In genomic region chr9:97857603-97858392, GRCh38 we compare ENCODE assay signal across 17 cellular contexts. TPM values are rescaled to one million over a fixed set of nuclear protein-coding genes. Genes with fewer than 3 reads are reported as not detected.
DNase-seq lines count a peak whose midpoint lies in the region; TF ChIP-seq lines count a peak whose summit lies in the region.
"Had no signal": no experiment of that assay in that cellular context is flagged by ENCODE, and none has a peak within 500 bp of the region (broad histone marks: within the 10 kb centered on the region; RNA-seq: fewer than 3 reads in every experiment).

No MANE protein-coding gene starts in this region.

- 2% methylated on average over 54 of the region's 54 CpGs for WGBS in HUES64
- 1 to 2% methylated on average over 21 to 54 of the region's 54 CpGs for WGBS in endodermal cell (ENCODE audit: insufficient coverage in 1 of 2, insufficient read length in 1 of 2), 2 experiments
- 28 to 32% methylated on average over 54 of the region's 54 CpGs for WGBS in lower leg skin, 2 donors

- intact Hi-C loops in lower leg skin (cut with DNase I; ENCODE audit: low total_unique reads): no loop called here

- H3K9ac ChIP-seq in HUES64 (ENCODE audit: low read depth, low read length) (no peak overlapping the region), endodermal cell (ENCODE audit: extremely low read depth, low read length, poor library complexity, severe bottlenecking) (no peak overlapping the region), neural progenitor cell (no peak overlapping the region)

- H3K36me3 ChIP-seq in HUES64 (ENCODE audit: insufficient read depth, low read length): no peaks in the 10 kb centered on the region
- H3K36me3 ChIP-seq in endodermal cell (ENCODE audit: control insufficient read depth, insufficient read depth, low read length): no peaks in the 10 kb centered on the region
- H3K36me3 ChIP-seq in neural progenitor cell: no peaks in the 10 kb centered on the region
- no peaks in the 10 kb centered on the region for H3K36me3 ChIP-seq in BE2C
- H3K36me3 ChIP-seq: adrenal gland, tibial nerve had no signal

- DNase-seq in activated T-cell treated with anti-CD3 and anti-CD28 coated beads, Interleukin-2, amount 50 U/mL, for 24 hours: no peak
- no peak for DNase-seq in activated T-cell treated with anti-CD3 and anti-CD28 coated beads, Interleukin-2, amount 50 U/mL, for 48 hours
- DNase-seq in endodermal cell: peak; percentile 75
- DNase-seq in neural progenitor cell (ENCODE audit: low spot score): peak; percentile 64
- no peak for DNase-seq in lower leg skin (ENCODE audit: low spot score in 2 of 2)
- DNase-seq in BE2C: no peak
- DNase-seq in DMS114 treated with DMSO at 0.1 percent for 48 hours (lab: John Stamatoyannopoulos, UW; ENCODE audit: unreplicated experiment): no peak
- DNase-seq: activated B cell treated with CpG ODN at 0.5 μM for 24 hours; adrenal gland; COR-L47; NCI-H2029; NCI-H526; stimulated activated CD4-positive, alpha-beta T cell treated with anti-CD3 and anti-CD28 coated beads, Interleukin-1b, Interleukin-23, amount 100 ng/mL, for 48 hours had no signal

- peaks cover 99% of the 10 kb centered on the region for H3K27me3 ChIP-seq in HUES64 (ENCODE audit: insufficient read depth, low read length)
- H3K27me3 ChIP-seq in endodermal cell (ENCODE audit: control insufficient read depth, insufficient read depth, low read length, poor library complexity, severe bottlenecking): peaks cover 100% of the 10 kb centered on the region
- peaks cover 100% of the 10 kb centered on the region for H3K27me3 ChIP-seq in neural progenitor cell
- H3K27me3 ChIP-seq in BE2C: peaks cover 93% of the 10 kb centered on the region

- peaks cover 17% of the 10 kb centered on the region for H3F3A ChIP-seq in neural progenitor cell (ENCODE audit: low read depth)

- no peak overlapping the region for H3K27ac Mint-ChIP-seq in activated T-cell treated with anti-CD3 and anti-CD28 coated beads, Interleukin-2, amount 50 U/mL, for 24 hours
- no peak overlapping the region for H3K27ac Mint-ChIP-seq in endodermal cell
- no peak overlapping the region for H3K27ac Mint-ChIP-seq in neural progenitor cell
- H3K27ac Mint-ChIP-seq: activated B cell treated with CpG ODN at 0.5 μM for 24 hours had no signal

- H3K4me1 ChIP-seq in HUES64 (ENCODE audit: insufficient read depth, low read length) (peaks cover 22% of the 10 kb centered on the region), endodermal cell (ENCODE audit: control insufficient read depth, insufficient read depth, low read length) (peaks cover 17% of the 10 kb centered on the region), neural progenitor cell (peaks cover 17% of the 10 kb centered on the region), BE2C (no peaks in the 10 kb centered on the region)

- peak overlapping the region; percentile 8 for H3K4me3 Mint-ChIP-seq in activated T-cell treated with anti-CD3 and anti-CD28 coated beads, Interleukin-2, amount 50 U/mL, for 24 hours
- H3K4me3 Mint-ChIP-seq in endodermal cell: peak overlapping the region; percentile 43
- H3K4me3 Mint-ChIP-seq in neural progenitor cell: peak overlapping the region; percentile 52
- H3K4me3 Mint-ChIP-seq: activated B cell treated with CpG ODN at 0.5 μM for 24 hours had no signal

- peaks cover 87% of the 10 kb centered on the region for H3K27me3 Mint-ChIP-seq in activated T-cell treated with anti-CD3 and anti-CD28 coated beads, Interleukin-2, amount 50 U/mL, for 24 hours
- H3K27me3 Mint-ChIP-seq in endodermal cell (ENCODE audit: insufficient read depth) (peaks cover 93% of the 10 kb centered on the region), neural progenitor cell (ENCODE audit: insufficient read depth, low read depth) (peaks cover 85% of the 10 kb centered on the region)

- peaks cover 15% of the 10 kb centered on the region for H3K4me1 Mint-ChIP-seq in activated T-cell treated with anti-CD3 and anti-CD28 coated beads, Interleukin-2, amount 50 U/mL, for 24 hours (ENCODE audit: low read depth)
- H3K4me1 Mint-ChIP-seq in endodermal cell (peaks cover 10% of the 10 kb centered on the region), neural progenitor cell (peaks cover 8% of the 10 kb centered on the region)

- H2AFZ ChIP-seq in neural progenitor cell (replicated peaks): no peak overlapping the region

- H3K79me2 ChIP-seq in neural progenitor cell (ENCODE audit: low read depth): no peaks in the 10 kb centered on the region

- H4K20me1 ChIP-seq in neural progenitor cell (ENCODE audit: low read depth): peaks cover 64% of the 10 kb centered on the region

- no peaks in the 10 kb centered on the region for H3K9me3 Mint-ChIP-seq in activated T-cell treated with anti-CD3 and anti-CD28 coated beads, Interleukin-2, amount 50 U/mL, for 24 hours
- H3K9me3 Mint-ChIP-seq in endodermal cell: no peaks in the 10 kb centered on the region
- H3K9me3 Mint-ChIP-seq in neural progenitor cell: peaks cover 3% of the 10 kb centered on the region
- H3K9me3 Mint-ChIP-seq: activated B cell treated with CpG ODN at 0.5 μM for 24 hours had no signal

- peak overlapping the region; percentile 59 for H3K4me2 ChIP-seq in neural progenitor cell

- peaks cover 3% of the 10 kb centered on the region for H3K36me3 Mint-ChIP-seq in activated T-cell treated with anti-CD3 and anti-CD28 coated beads, Interleukin-2, amount 50 U/mL, for 24 hours (ENCODE audit: low read depth)
- H3K36me3 Mint-ChIP-seq in endodermal cell (ENCODE audit: low read depth) (no peaks in the 10 kb centered on the region), neural progenitor cell (no peaks in the 10 kb centered on the region)

- no peak overlapping the region for H3K27ac ChIP-seq in HUES64 (ENCODE audit: low read depth, low read length)
- no peak overlapping the region for H3K27ac ChIP-seq in endodermal cell (ENCODE audit: low read depth, low read length)
- H3K27ac ChIP-seq in neural progenitor cell: no peak overlapping the region
- H3K27ac ChIP-seq: adrenal gland, epithelial cell of prostate, tibial nerve had no signal

- H3K4me3 ChIP-seq in HUES64 (ENCODE audit: low read length) (0 out of 2 replicates have a peak overlapping the region, but pooled peaks have one; percentile 5), endodermal cell (ENCODE audit: low read length) (peak overlapping the region; percentile 42), neural progenitor cell (peak overlapping the region; percentile 10), lower leg skin (ENCODE audit: low read depth, poor library complexity, severe bottlenecking) (no peak overlapping the region), BE2C (ENCODE audit: low read depth, low read length) (no peak overlapping the region)
- H3K4me3 ChIP-seq: adrenal gland, tibial nerve had no signal

- TF ChIP-seq CTCF in endodermal cell (conservative IDR thresholded peaks at IDR 0.05) (no peak), neural progenitor cell (IDR thresholded peaks at IDR 0.05) (no peak), lower leg skin (IDR thresholded peaks at IDR 0.05) (no peak), BE2C (IDR thresholded peaks at IDR 0.05; ENCODE audit: low read depth, low read length) (no peak)

- no peaks in the 10 kb centered on the region for H3K9me3 ChIP-seq in HUES64 (ENCODE audit: insufficient read depth, low read depth, low read length)
- H3K9me3 ChIP-seq in endodermal cell (ENCODE audit: control insufficient read depth, low read length): no peaks in the 10 kb centered on the region
- H3K9me3 ChIP-seq in neural progenitor cell (ENCODE audit: low read depth): no peaks in the 10 kb centered on the region
- no peaks in the 10 kb centered on the region; the same call in 1 of the 2 replicates for H3K9me3 ChIP-seq in BE2C
- H3K9me3 ChIP-seq: adrenal gland, tibial nerve had no signal

- no peak for TF ChIP-seq POLR2A in lower leg skin (IDR thresholded peaks at IDR 0.05)

RNA-seq across cellular contexts. Expression of gene FOXE1, which starts 4.8 kb away (rescaled TPM):
- polyA plus RNA-seq in HUES64 (2013, experiment 1 of 2): not detected
- polyA plus RNA-seq in HUES64 (2013, experiment 2 of 2): not detected
- not detected for total RNA-seq in endodermal cell
- not detected for polyA plus RNA-seq in endodermal cell (2013, experiment 1 of 2)
- 0.21 TPM for polyA plus RNA-seq in endodermal cell (2013, experiment 2 of 2)
- total RNA-seq in neural progenitor cell (ENCODE audit: low replicate concordance): not detected in 2 replicates
- 1 to 10 TPM in 3 of 4 donors, under 1 TPM in 1; 0.27 to 2.9 (median 1.6) TPM for total RNA-seq in lower leg skin
- polyA plus RNA-seq in BE2C (2012; ENCODE audit: insufficient read depth, insufficient read length, low read depth): not detected
- total RNA-seq: activated B cell treated with CpG ODN at 0.5 μM for 24 hours, myocyte, tibial nerve had no signal
- polyA plus RNA-seq: adrenal gland had no signal

Comparison
In these comparisons a context has a peak if more than half of its experiments do, and no peak if none do; other contexts are left out.
1. DNase-seq: peak in endodermal cell (single experiment) and neural progenitor cell (single experiment); none in activated T-cell treated with anti-CD3 and anti-CD28 coated beads, Interleukin-2, amount 50 U/mL, for 24 hours (single experiment), activated T-cell treated with anti-CD3 and anti-CD28 coated beads, Interleukin-2, amount 50 U/mL, for 48 hours (0 of 2), lower leg skin (0 of 2), BE2C (single experiment) and DMS114 treated with DMSO at 0.1 percent for 48 hours (single experiment).
2. H3K4me3 ChIP-seq: peak in HUES64 (single experiment), endodermal cell (single experiment) and neural progenitor cell (single experiment); none in lower leg skin (single experiment) and BE2C (single experiment).
3. Peak in every context shown above with its lines, with median percentiles within 50 percentile points of each other: H3K4me3 Mint-ChIP-seq.